In the genomic region with DNA sequence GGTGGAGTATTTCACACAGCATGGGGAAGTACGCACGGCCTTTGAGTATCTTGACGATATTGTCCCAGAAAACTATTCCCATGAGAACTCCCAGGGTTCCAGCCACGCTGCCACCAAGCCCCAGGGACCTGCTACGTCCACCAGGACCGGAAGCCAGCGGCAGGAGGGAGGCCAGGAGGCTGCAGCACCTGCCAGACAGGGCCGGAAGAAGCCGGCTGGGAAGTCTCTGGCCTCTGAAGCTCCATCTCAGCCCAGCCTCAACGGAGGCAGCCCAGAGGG, we compare ENCODE assay signal across 19 cellular contexts. TPM values are rescaled to one million over a fixed set of nuclear protein-coding genes. Genes with fewer than 3 reads are reported as not detected.
DNase-seq lines count a peak whose midpoint lies in the region; ATAC-seq and TF ChIP-seq lines count a peak whose summit lies in the region.
"Had no signal": no experiment of that assay in that cellular context is flagged by ENCODE, and none has a peak within 500 bp of the region (broad histone marks: within the 10 kb centered on the region; RNA-seq: fewer than 3 reads in every experiment).

No MANE protein-coding gene starts in this region.

- H3K4me1 ChIP-seq in gastroesophageal sphincter = peaks cover 0 to 100% (median 3%) of the 10 kb centered on the region in 3 donors
- peaks cover 48% of the 10 kb centered on the region for H3K4me1 ChIP-seq in rectal smooth muscle tissue (ENCODE audit: control insufficient read depth, insufficient read depth, low read length)
- H3K4me1 ChIP-seq in transverse colon = no peaks in the 10 kb centered on the region
- H3K4me1 ChIP-seq in upper lobe of right lung = no peaks in the 10 kb centered on the region
- H3K4me1 ChIP-seq in mesenchymal stem cell (ENCODE audit: control insufficient read depth, insufficient read depth, low read depth, low read length) = peaks cover 3% of the 10 kb centered on the region

- DNase-seq in H7 = peak; percentile 30
- DNase-seq in transverse colon = no peak
- DNase-seq in upper lobe of right lung = no peak
- DNase-seq in NCI-H1436 (lab: John Stamatoyannopoulos, UW) = no peak
- DNase-seq in mesenchymal stem cell = no peak
- DNase-seq: 8988T; CD4-positive, alpha-beta memory T cell; DMS153; DMS79; GDM1; GOT3; H9 had no signal

- no peak overlapping the region for H2AK5ac ChIP-seq in mesenchymal stem cell (ENCODE audit: low read length, severe bottlenecking)

- H3K27ac ChIP-seq in gastroesophageal sphincter = peak overlapping the region in 3 of 4 donors; percentile 88 to 93 (median 91)
- peak overlapping the region; percentile 88 for H3K27ac ChIP-seq in rectal smooth muscle tissue (ENCODE audit: low read depth, low read length)
- H3K27ac ChIP-seq in transverse colon = peak overlapping the region; percentile 12 to 68 (median 42)
- H3K27ac ChIP-seq in upper lobe of right lung = no peak overlapping the region
- no peak overlapping the region for H3K27ac ChIP-seq in mesenchymal stem cell (ENCODE audit: low read length, poor library complexity, severe bottlenecking)
- H3K27ac ChIP-seq: BLaER1 had no signal

- H3K4me2 ChIP-seq in mesenchymal stem cell (ENCODE audit: low read length, poor library complexity, severe bottlenecking) = no peak overlapping the region
- H3K4me2 ChIP-seq: BLaER1 had no signal

- H3K4me3 ChIP-seq in H7 (ENCODE audit: insufficient read depth, low read depth, low read length) (no peak overlapping the region), gastroesophageal sphincter (no peak overlapping the region), rectal smooth muscle tissue (ENCODE audit: low read length) (no peak overlapping the region), transverse colon (no peak overlapping the region), upper lobe of right lung (no peak overlapping the region), mesenchymal stem cell (ENCODE audit: insufficient read depth in 1 of 2, low read depth in 1 of 2, low read length in 2 of 2) (no peak overlapping the region)
- H3K4me3 ChIP-seq: BLaER1 had no signal

- no peak overlapping the region for H3K4ac ChIP-seq in mesenchymal stem cell (ENCODE audit: low read depth in 1 of 2, low read length in 2 of 2)

- H3K79me1 ChIP-seq in mesenchymal stem cell (replicated peaks; ENCODE audit: low read length, poor library complexity, severe bottlenecking) = no peaks in the 10 kb centered on the region

- in situ Hi-C loops in transverse colon (cut with MboI; ENCODE audit: low pct_ligation_motif_present in 1 of 4, low pct_unique_long_range_greater_than_20kb in 1 of 4, low sequenced_read_pairs in 3 of 4) = no loop called here

- 95% methylated on average over 7 of the region's 10 CpGs; no CpG with 5 or more reads in 1 of the 2 donors for WGBS in gastroesophageal sphincter (ENCODE audit: low coverage in 1 of 2), 2 donors
- WGBS in transverse colon (ENCODE audit: low coverage in 1 of 2), 2 donors = 94% methylated on average over 10 of the region's 10 CpGs; no CpG with 5 or more reads in 1 of the 2 donors
- WGBS in mesenchymal stem cell = 86% methylated on average over 10 of the region's 10 CpGs

- no peak for TF ChIP-seq EP300 in gastroesophageal sphincter (IDR thresholded peaks at IDR 0.05)
- no peak for TF ChIP-seq EP300 in transverse colon (IDR thresholded peaks at IDR 0.05; ENCODE audit: low read depth)

- no peak overlapping the region for H3K9ac ChIP-seq in rectal smooth muscle tissue (ENCODE audit: low read length)
- no peak overlapping the region for H3K9ac ChIP-seq in mesenchymal stem cell (ENCODE audit: low read length)
- H3K9ac ChIP-seq: BLaER1 had no signal

- no peak overlapping the region for H2BK12ac ChIP-seq in mesenchymal stem cell (ENCODE audit: low read length in 2 of 2)

- no peaks in the 10 kb centered on the region for H3K9me3 ChIP-seq in gastroesophageal sphincter
- no peaks in the 10 kb centered on the region for H3K9me3 ChIP-seq in transverse colon
- no peaks in the 10 kb centered on the region for H3K9me3 ChIP-seq in upper lobe of right lung
- H3K9me3 ChIP-seq in mesenchymal stem cell (ENCODE audit: control insufficient read depth, low read length) = no peaks in the 10 kb centered on the region
- H3K9me3 ChIP-seq: BLaER1 had no signal

- H2BK5ac ChIP-seq in mesenchymal stem cell (ENCODE audit: low read depth, low read length, poor library complexity, severe bottlenecking) = no peak overlapping the region

- H3K18ac ChIP-seq in mesenchymal stem cell (ENCODE audit: low read depth in 1 of 2, low read length in 2 of 2) = no peak overlapping the region

- H4K91ac ChIP-seq in mesenchymal stem cell (ENCODE audit: low read length) = no peak overlapping the region

- ATAC-seq in gastroesophageal sphincter (no peak), upper lobe of right lung (no peak)

- H2BK15ac ChIP-seq in mesenchymal stem cell (ENCODE audit: low read depth, poor library complexity, severe bottlenecking) = no peak overlapping the region

- TF ChIP-seq POLR2A in gastroesophageal sphincter (IDR thresholded peaks at IDR 0.05) (no peak), transverse colon (IDR thresholded peaks at IDR 0.05) (no peak)

- H3K14ac ChIP-seq in mesenchymal stem cell (ENCODE audit: low read length in 2 of 2) = no peak overlapping the region

- H3K23ac ChIP-seq in mesenchymal stem cell (ENCODE audit: low read length in 2 of 2) = no peak overlapping the region

- intact Hi-C loops in transverse colon (cut with DNase I; ENCODE audit: low total_unique reads) (no loop called here), upper lobe of right lung (cut with DNase I) (no loop called here)

- H3K27me3 ChIP-seq in H7 (ENCODE audit: control insufficient read depth, insufficient read depth, low read length) = no peaks in the 10 kb centered on the region
- H3K27me3 ChIP-seq in gastroesophageal sphincter = no peaks in the 10 kb centered on the region
- no peaks in the 10 kb centered on the region for H3K27me3 ChIP-seq in rectal smooth muscle tissue (ENCODE audit: control insufficient read depth, insufficient read depth, low read length)
- H3K27me3 ChIP-seq in transverse colon = no peaks in the 10 kb centered on the region
- H3K27me3 ChIP-seq in upper lobe of right lung = no peaks in the 10 kb centered on the region
- H3K27me3 ChIP-seq in mesenchymal stem cell (ENCODE audit: control insufficient read depth in 1 of 2, insufficient read depth in 1 of 2, low read length in 2 of 2) = no peaks in the 10 kb centered on the region
- H3K27me3 ChIP-seq: BLaER1 had no signal

- H2BK120ac ChIP-seq in mesenchymal stem cell (ENCODE audit: low read depth, low read length) = no peak overlapping the region

- H2AFZ ChIP-seq in mesenchymal stem cell (ENCODE audit: low read depth, low read length) = no peak overlapping the region

- TF ChIP-seq CTCF in gastroesophageal sphincter (IDR thresholded peaks at IDR 0.05) (no peak), transverse colon (IDR thresholded peaks at IDR 0.05) (no peak), upper lobe of right lung (IDR thresholded peaks at IDR 0.05) (no peak)

- H3K36me3 ChIP-seq in H7 (replicated peaks; ENCODE audit: control insufficient read depth, insufficient read depth, low read length) (peaks cover 20% of the 10 kb centered on the region), gastroesophageal sphincter (peaks cover 0 to 93% of the 10 kb centered on the region in 2 donors), rectal smooth muscle tissue (ENCODE audit: control insufficient read depth, insufficient read depth, low read length) (peaks cover 36% of the 10 kb centered on the region), transverse colon (peaks cover 0 to 14% (median 5%) of the 10 kb centered on the region in 4 donors), upper lobe of right lung (peaks cover 64% of the 10 kb centered on the region), mesenchymal stem cell (ENCODE audit: control insufficient read depth in 1 of 2, insufficient read depth in 2 of 2, low read depth in 1 of 2, low read length in 2 of 2) (peaks cover 76 to 94% of the 10 kb centered on the region in 2 experiments)

- H4K8ac ChIP-seq in mesenchymal stem cell (ENCODE audit: low read length) = no peak overlapping the region

RNA-seq across cellular contexts. Expression of gene IGHMBP2, which starts 32.6 kb away (rescaled TPM):
- total RNA-seq in H7 (2014; rRNA removed; shearing (Covaris generic)) = 19.1 and 22.8 TPM in 2 replicates
- 10 to 100 TPM; 20.9 to 31.8 (median 24.9) TPM for total RNA-seq in gastroesophageal sphincter
- 100 to 1,000 TPM in 2 of 4 donors, 10 to 100 TPM in 2; 25.2 to 195 (median 111) TPM for total RNA-seq in transverse colon
- total RNA-seq in upper lobe of right lung = 20.3 TPM
- 5.9 TPM for polyA plus RNA-seq in mesenchymal stem cell (2013, experiment 1 of 2)
- polyA plus RNA-seq in mesenchymal stem cell (2013, experiment 2 of 2) = 5.1 TPM

RNA-seq across cellular contexts. Expression of gene MRPL21, which starts 32.7 kb away (rescaled TPM):
- 70.0 and 108 TPM in 2 replicates for total RNA-seq in H7 (2014; rRNA removed; shearing (Covaris generic))
- total RNA-seq in gastroesophageal sphincter = 10 to 100 TPM; 40.4 to 70.0 (median 52.8) TPM
- 100 to 1,000 TPM in 1 of 4 donors, 10 to 100 TPM in 2, 1 to 10 TPM in 1; 9.0 to 121 (median 52.8) TPM for total RNA-seq in transverse colon
- 36.3 TPM for total RNA-seq in upper lobe of right lung
- polyA plus RNA-seq in mesenchymal stem cell (2013, experiment 1 of 2) = 71.6 TPM
- polyA plus RNA-seq in mesenchymal stem cell (2013, experiment 2 of 2) = 69.8 TPM

RNA-seq across cellular contexts. Expression of gene MRGPRD, which starts 44.5 kb away (rescaled TPM):
- total RNA-seq in H7 (2014; rRNA removed; shearing (Covaris generic)) = not detected in 2 replicates
- 1 to 10 TPM in 2 of 4 donors, not detected in 2; 2.9 to 5.4 TPM for total RNA-seq in gastroesophageal sphincter
- not detected for total RNA-seq in transverse colon
- total RNA-seq in upper lobe of right lung = not detected
- not detected for polyA plus RNA-seq in mesenchymal stem cell (2013, experiment 1 of 2)
- not detected for polyA plus RNA-seq in mesenchymal stem cell (2013, experiment 2 of 2)
- total RNA-seq: A673; CD4-positive, alpha-beta memory T cell; Daoy; H9 had no signal
- polyA plus RNA-seq: AG04450, CD14-positive monocyte had no signal

Comparison
In these comparisons a context has a peak if more than half of its experiments do, and no peak if none do; other contexts are left out.
1. H3K27ac ChIP-seq: peak in gastroesophageal sphincter (3 of 4), rectal smooth muscle tissue (single experiment) and transverse colon (4 of 4); none in upper lobe of right lung (single experiment) and mesenchymal stem cell (single experiment).